ENCODE assay signal across 1 cellular context in the genomic region with DNA sequence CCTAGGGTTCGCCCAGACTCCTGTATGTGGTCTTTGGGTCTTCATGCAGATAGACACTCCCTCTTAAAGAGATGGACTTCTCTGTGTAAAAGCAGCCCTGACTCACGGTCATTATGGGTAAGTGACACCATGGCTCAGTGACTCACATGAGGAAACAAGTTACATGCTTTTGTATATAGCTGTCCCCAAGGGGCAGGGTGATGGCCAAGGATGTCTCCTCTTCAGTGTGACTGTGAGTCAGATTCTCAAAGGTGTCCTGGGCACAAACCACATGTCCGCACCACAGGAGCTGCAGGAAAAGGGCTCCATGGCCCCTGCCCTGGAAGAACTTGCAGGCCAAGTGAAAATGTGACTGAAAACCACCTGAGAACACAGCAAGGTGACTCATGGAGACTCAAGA.
TF ChIP-seq lines count a peak whose summit lies in the region.

No MANE protein-coding gene starts in this region.

TF ChIP-seq in SK-N-SH treated with all-trans-retinoic acid at 6 μM for 48 hours, 23 proteins besides CTCF, POLR2A, EP300 and RAD21 (continued from another document):
- no peak for TF ChIP-seq ZNF565 (CRISPR knock-in tag; conservative IDR thresholded peaks at IDR 0.05; ENCODE audit: low read depth)
- TF ChIP-seq BACH2 (CRISPR knock-in tag; IDR thresholded peaks at IDR 0.05; ENCODE audit: borderline replicate concordance), result no peak
- TF ChIP-seq SNAI2 (CRISPR knock-in tag; IDR thresholded peaks at IDR 0.05), result no peak
- no peak for TF ChIP-seq ZFP3 (CRISPR knock-in tag; IDR thresholded peaks at IDR 0.05)
